ENCODE assay signal across 8 cellular contexts in genomic region chr4:86223472-86223871, GRCh38.
A peak's percentile ranks its signal among the peaks of the same experiment; 100 is the strongest.
DNase-seq lines count a peak whose midpoint lies in the region; ATAC-seq and TF ChIP-seq lines count a peak whose summit lies in the region.

No MANE protein-coding gene starts in this region.

- WGBS in body of pancreas, 2 donors = 45 to 58% methylated on average over 3 of the region's 3 CpGs

- no peak for TF ChIP-seq POLR2A in body of pancreas (IDR thresholded peaks at IDR 0.05)

- intact Hi-C loops in body of pancreas (cut with DNase I) (no loop called here), posterior cingulate gyrus (cut with DNase I) (no loop called here)

- no peak overlapping the region for H3K4me2 ChIP-seq in MM.1S (ENCODE audit: low read depth, low read length)

- TF ChIP-seq CTCF in MM.1S (IDR thresholded peaks at IDR 0.05; ENCODE audit: low read length) = peak; percentile 56
- no peak for TF ChIP-seq CTCF in body of pancreas (IDR thresholded peaks at IDR 0.05)

- H3K9me2 ChIP-seq in MM.1S (replicated peaks; ENCODE audit: insufficient read depth, low read length) = no peaks in the 10 kb centered on the region

- no peak overlapping the region for H2AFZ ChIP-seq in MM.1S (ENCODE audit: low read length)

- H3K4me1 ChIP-seq in MM.1S (ENCODE audit: low read length) (no peaks in the 10 kb centered on the region), body of pancreas (peaks cover 8% of the 10 kb centered on the region)

- H3K4me3 ChIP-seq in MM.1S (ENCODE audit: low read length) (no peak overlapping the region), body of pancreas (no peak overlapping the region)

- H3K9ac ChIP-seq in MM.1S (ENCODE audit: low read length) = no peak overlapping the region

- DNase-seq in ELR (ENCODE audit: low read depth) = peak; percentile 60
- peak; percentile 37 for DNase-seq in MM.1S
- DNase-seq in fibroblast of gingiva (ENCODE audit: low read depth) = peak; percentile 10
- DNase-seq in body of pancreas = no peak
- no peak for DNase-seq in activated CD4-positive, CD25-positive, alpha-beta regulatory T cell (lab: John Stamatoyannopoulos, UW)
- no peak for DNase-seq in NCI-H2081 (lab: John Stamatoyannopoulos, UW)
- no peak for DNase-seq in posterior cingulate gyrus

- H3K27me3 ChIP-seq in MM.1S (replicated peaks; ENCODE audit: insufficient read depth, low read length) (no peaks in the 10 kb centered on the region), body of pancreas (no peaks in the 10 kb centered on the region)

- ATAC-seq in GM21723 (IDR thresholded peaks at IDR 0.05; ENCODE audit: unreplicated experiment) = peak; percentile 79
- ATAC-seq in body of pancreas = no peak

- no peaks in the 10 kb centered on the region for H4K20me1 ChIP-seq in MM.1S (ENCODE audit: insufficient read depth, low read length)

- H3K79me2 ChIP-seq in MM.1S (ENCODE audit: low read length) = no peaks in the 10 kb centered on the region

- H3K9me3 ChIP-seq in MM.1S (replicated peaks; ENCODE audit: insufficient read depth, low read length) (no peaks in the 10 kb centered on the region; the same call in 1 of the 2 replicates), body of pancreas (no peaks in the 10 kb centered on the region)

- H3K36me3 ChIP-seq in MM.1S (replicated peaks; ENCODE audit: insufficient read depth, low read length) (no peaks in the 10 kb centered on the region), body of pancreas (replicated peaks in 1 of 2; ENCODE audit: insufficient read depth in 1 of 2, low read depth in 2 of 2) (no peaks in the 10 kb centered on the region)

- H3F3A ChIP-seq in MM.1S (ENCODE audit: insufficient read depth, low read length) = no peaks in the 10 kb centered on the region

- H3K27ac ChIP-seq in MM.1S (ENCODE audit: low read length) (no peak overlapping the region), body of pancreas (no peak overlapping the region)

Comparison
In these comparisons a context has a peak if more than half of its experiments do, and no peak if none do; other contexts are left out.
1. DNase-seq: peak in ELR (single experiment), MM.1S (single experiment) and fibroblast of gingiva (single experiment); none in body of pancreas (0 of 4), activated CD4-positive, CD25-positive, alpha-beta regulatory T cell (0 of 4), NCI-H2081 (0 of 2) and posterior cingulate gyrus (0 of 10).